Comparison of ENCODE assay signal across 8 cellular contexts in the genomic region with DNA sequence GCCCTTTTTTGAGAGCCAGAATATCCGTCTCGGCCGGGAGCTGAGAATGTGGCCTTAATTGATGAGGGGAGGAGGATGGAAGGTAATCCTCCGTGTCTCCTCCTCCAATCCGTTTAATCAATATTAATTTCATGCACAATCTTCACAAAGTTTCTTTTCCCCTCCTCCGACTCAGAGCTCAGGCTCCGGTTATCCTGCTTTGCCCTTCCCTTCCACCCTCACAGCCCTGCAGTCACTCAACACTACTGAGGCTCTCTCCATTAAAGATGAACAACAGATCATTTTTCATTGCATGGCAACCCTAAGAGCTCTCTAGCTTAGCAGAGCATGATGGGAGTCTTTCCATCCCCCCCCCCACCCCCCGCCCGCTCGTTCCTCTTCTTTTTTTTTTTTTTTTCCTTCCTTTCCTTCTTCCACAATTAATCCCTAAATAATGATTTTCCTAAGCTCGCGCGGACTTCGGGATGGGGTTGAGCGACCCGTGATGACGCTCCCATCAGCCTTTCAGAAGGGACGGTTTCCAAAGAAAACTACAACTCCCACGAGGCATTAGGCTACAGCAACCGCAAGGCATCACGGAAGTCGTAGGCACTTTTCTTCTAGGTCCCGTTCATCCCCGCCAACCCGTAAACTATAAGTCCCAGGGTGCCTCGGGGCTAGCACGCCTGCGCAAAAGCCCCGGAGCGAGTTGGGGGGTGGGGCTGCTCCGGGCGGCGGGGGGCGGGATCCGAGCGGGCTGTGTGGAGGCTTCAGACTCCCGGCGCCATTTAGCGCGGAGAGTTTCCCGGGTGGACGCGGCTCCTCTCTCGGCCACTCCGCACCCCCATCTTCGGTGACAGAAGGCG. TPM values are rescaled to one million over a fixed set of nuclear protein-coding genes. Genes with fewer than 3 reads are reported as not detected.
DNase-seq lines count a peak whose midpoint lies in the region; ATAC-seq and TF ChIP-seq lines count a peak whose summit lies in the region.

A gene (plus strand): TSS at position 752 of the 845 bp plus-strand sequence. CDS start 987 bp downstream, outside the sequence.

- CTCF ChIA-PET in activated CD4-positive, alpha-beta T cell treated with anti-CD3 and anti-CD28 coated beads for 36 hours (lab: Charles Lee) = interaction anchor here (0.6 to 6.4 kb wide), 29 partner anchors 10 to 197 kb away, joined by 3 to 102 read pairs (median 5); a partner anchor contains a TSS

- ATAC-seq in HG03442 (IDR thresholded peaks at IDR 0.05; ENCODE audit: unreplicated experiment) = peak; percentile 39
- ATAC-seq in activated CD4-positive, alpha-beta T cell treated with anti-CD3 and anti-CD28 coated beads for 36 hours = peak; percentile 73

- peak within 1 kb of the TSS; percentile 95 for H3K27ac Mint-ChIP-seq in activated CD4-positive, alpha-beta T cell treated with anti-CD3 and anti-CD28 coated beads for 36 hours

- H3K4me1 Mint-ChIP-seq in activated CD4-positive, alpha-beta T cell treated with anti-CD3 and anti-CD28 coated beads for 36 hours = peaks cover 19% of the 10 kb centered on the region

- no peak for TF ChIP-seq CTCF in choroid plexus epithelial cell (conservative IDR thresholded peaks at IDR 0.05; ENCODE audit: low read depth, low read length)

- peak within 1 kb of the TSS; percentile 88 for H3K4me3 Mint-ChIP-seq in activated CD4-positive, alpha-beta T cell treated with anti-CD3 and anti-CD28 coated beads for 36 hours

- peak; percentile 99 for DNase-seq in Ammon's horn (ENCODE audit: low spot score)
- peak; percentile 83 for DNase-seq in GM19238 (ENCODE audit: insufficient read length, low spot score)
- DNase-seq in NCI-H524 (lab: John Stamatoyannopoulos, UW) = peak; percentile 97
- DNase-seq in activated CD4-positive, alpha-beta T cell treated with anti-CD3 and anti-CD28 coated beads for 36 hours = peak; percentile 99
- peak; percentile 99 for DNase-seq in choroid plexus epithelial cell (ENCODE audit: low read depth)
- peak; percentile 94 for DNase-seq in kidney glomerular epithelial cell (lab: John Stamatoyannopoulos, UW)
- DNase-seq in stimulated activated CD4-positive, alpha-beta T cell treated with anti-CD3 and anti-CD28 coated beads, Interleukin-1b, Interleukin-23, amount 100 ng/mL, for 24 hours (ENCODE audit: low read depth in 4 of 4, low spot score in 1 of 4) = peak; percentile 89 to 96 (median 94)

- no peaks in the 10 kb centered on the region for H3K27me3 Mint-ChIP-seq in activated CD4-positive, alpha-beta T cell treated with anti-CD3 and anti-CD28 coated beads for 36 hours

- intact Hi-C loops in activated CD4-positive, alpha-beta T cell treated with anti-CD3 and anti-CD28 coated beads for 36 hours (cut with DNase I, micrococcal nuclease) = loop anchor here (1.0 to 10.0 kb wide), 21 partner anchors 27 to 939 kb away; a partner anchor contains a TSS

- no peaks in the 10 kb centered on the region for H3K9me3 Mint-ChIP-seq in activated CD4-positive, alpha-beta T cell treated with anti-CD3 and anti-CD28 coated beads for 36 hours (ENCODE audit: low read depth)

- peaks cover 32% of the 10 kb centered on the region for H3K36me3 Mint-ChIP-seq in activated CD4-positive, alpha-beta T cell treated with anti-CD3 and anti-CD28 coated beads for 36 hours (ENCODE audit: low read depth)

- POLR2A ChIA-PET in activated CD4-positive, alpha-beta T cell treated with anti-CD3 and anti-CD28 coated beads for 36 hours (lab: Charles Lee) = interaction anchor here (0.6 to 2.0 kb wide), 10 partner anchors 36 to 176 kb away, joined by 3 to 10 read pairs (median 5); no protein-coding TSS in a partner anchor

- peak within 1 kb of the TSS; percentile 88 for H3K4me3 ChIP-seq in choroid plexus epithelial cell (ENCODE audit: low read depth, low read length)

RNA-seq across cellular contexts. Expression of the gene that starts here (rescaled TPM):
- total RNA-seq in activated CD4-positive, alpha-beta T cell treated with anti-CD3 and anti-CD28 coated beads for 36 hours = 100 to 1,000 TPM; 127 to 147 TPM

Comparison
In these comparisons a context has a peak if more than half of its experiments do, and no peak if none do; other contexts are left out.
1. Peak in every context shown above with its lines: DNase-seq, ATAC-seq and H3K4me3 ChIP-seq.